ENCODE assay signal across 16 cellular contexts in genomic region chr21:31887596-31887920, GRCh38. TPM values are rescaled to one million over a fixed set of nuclear protein-coding genes. Genes with fewer than 3 reads are reported as not detected.
"Had no signal": no experiment of that assay in that cellular context is flagged by ENCODE, and none has a peak within 500 bp of the region (broad histone marks: within the 10 kb centered on the region; RNA-seq: fewer than 3 reads in every experiment).

No MANE protein-coding gene starts in this region.

- H3K9me3 ChIP-seq: breast epithelium, esophagus squamous epithelium, neutrophil, SK-N-SH, tibial nerve, vagina had no signal

- H3K4me1 Mint-ChIP-seq: immature natural killer cell had no signal

- H3K4me1 ChIP-seq: vagina had no signal

- H3K4me3 Mint-ChIP-seq: immature natural killer cell had no signal

- H3K27ac Mint-ChIP-seq: activated naive CD4-positive, alpha-beta T cell treated with anti-CD3 and anti-CD28 coated beads, Interleukin-2, amount 50 U/mL, for 72 hours; activated T-helper 2 cell treated with anti-CD3 and anti-CD28 coated beads, Interferon-gamma antibody, Interleukin-2, Interleukin-4, amounts not matched to agents 10 μg/mL and 5 μg/mL and 100 μg/mL, durations not matched to agents 14 hours and 24 hours and 36 hours; immature natural killer cell had no signal

- H3K36me3 ChIP-seq: breast epithelium, esophagus squamous epithelium, neutrophil, tibial nerve, vagina had no signal

- H3K27ac ChIP-seq: breast epithelium, esophagus squamous epithelium, neutrophil, skin epidermis, tibial nerve, vagina, VCaP had no signal

- H3K9me3 Mint-ChIP-seq: activated naive CD4-positive, alpha-beta T cell treated with anti-CD3 and anti-CD28 coated beads, Interleukin-2, amount 50 U/mL, for 72 hours; activated T-helper 2 cell treated with anti-CD3 and anti-CD28 coated beads, Interferon-gamma antibody, Interleukin-2, Interleukin-4, amounts not matched to agents 10 μg/mL and 5 μg/mL and 100 μg/mL, durations not matched to agents 14 hours and 24 hours and 36 hours; immature natural killer cell had no signal

- H3K4me3 ChIP-seq: breast epithelium, esophagus squamous epithelium, skin epidermis, tibial nerve, vagina had no signal

- H3K27me3 ChIP-seq: breast epithelium, neutrophil, tibial nerve, vagina had no signal

- DNase-seq: activated CD4-positive, alpha-beta T cell treated with anti-CD3 and anti-CD28 coated beads for 4 hours; activated T-cell treated with anti-CD3 and anti-CD28 coated beads for 4 hours; esophagus squamous epithelium; foreskin fibroblast; immature natural killer cell; SK-N-SH; T-helper 1 cell had no signal

- H3K36me3 Mint-ChIP-seq: activated naive CD4-positive, alpha-beta T cell treated with anti-CD3 and anti-CD28 coated beads, Interleukin-2, amount 50 U/mL, for 72 hours; immature natural killer cell had no signal

- ATAC-seq: activated naive CD4-positive, alpha-beta T cell treated with anti-CD3 and anti-CD28 coated beads, Interleukin-2, amount 50 U/mL, for 72 hours had no signal

RNA-seq across cellular contexts. Expression of gene HUNK, which starts 14.7 kb away (rescaled TPM):
- total RNA-seq: myocyte had no signal
- polyA plus RNA-seq: immature natural killer cell had no signal
